ENCODE assay signal across 30 cellular contexts in the genomic region with DNA sequence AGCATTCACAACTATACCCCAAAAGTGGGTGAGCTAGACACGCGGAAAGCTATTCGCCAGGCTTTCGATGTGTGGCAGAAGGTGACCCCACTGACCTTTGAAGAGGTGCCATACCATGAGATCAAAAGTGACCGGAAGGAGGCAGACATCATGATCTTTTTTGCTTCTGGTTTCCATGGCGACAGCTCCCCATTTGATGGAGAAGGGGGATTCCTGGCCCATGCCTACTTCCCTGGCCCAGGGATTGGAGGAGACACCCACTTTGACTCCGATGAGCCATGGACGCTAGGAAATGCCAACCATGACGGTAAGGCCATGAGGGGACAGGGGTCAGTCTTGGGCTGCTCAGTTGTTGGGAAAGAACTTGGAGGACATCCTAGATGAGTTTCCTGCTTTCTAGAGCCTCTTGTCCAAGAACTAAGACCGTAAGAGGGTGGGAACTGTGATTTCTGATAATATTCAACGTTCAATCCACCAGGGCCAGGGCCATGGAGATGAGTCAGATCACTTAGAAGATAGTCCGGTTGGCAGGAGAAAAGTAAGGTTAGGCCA. TPM values are rescaled to one million over a fixed set of nuclear protein-coding genes. Genes with fewer than 3 reads are reported as not detected.
"Had no signal": no experiment of that assay in that cellular context is flagged by ENCODE, and none has a peak within 500 bp of the region (broad histone marks: within the 10 kb centered on the region; RNA-seq: fewer than 3 reads in every experiment).

No MANE protein-coding gene starts in this region.

- H3K27me3 ChIP-seq: esophagus squamous epithelium, right atrium auricular region, thyroid gland had no signal

- H3K9me3 ChIP-seq: esophagus squamous epithelium, lower lobe of right lung, psoas muscle, right atrium auricular region, thyroid gland had no signal

- H3K27ac Mint-ChIP-seq: activated naive CD4-positive, alpha-beta T cell treated with anti-CD3 and anti-CD28 coated beads for 36 hours; activated naive CD8-positive, alpha-beta T cell treated with anti-CD3 and anti-CD28 coated beads, Interleukin-2, amount 10 ng/mL, durations not matched to agents 7 days and 5 days; activated T-cell treated with anti-CD3 and anti-CD28 coated beads, Interleukin-2, amount 50 U/mL, for 72 hours; endodermal cell; stimulated activated naive CD8-positive, alpha-beta T cell treated with anti-CD3 and anti-CD28 coated beads, Interleukin-15, Interleukin-2, amounts not matched to agents 100 ng/mL and 50 ng/mL, for 24 hours had no signal

- FAIRE-seq: bronchial epithelial cell, TTC549 had no signal

- H3K27ac ChIP-seq: coronary artery, esophagus squamous epithelium, lower lobe of right lung, psoas muscle, right atrium auricular region, thyroid gland, WERI-Rb-1 had no signal

- H3K36me3 ChIP-seq: right atrium auricular region, thyroid gland had no signal

- ATAC-seq: activated T-cell treated with anti-CD3 and anti-CD28 coated beads, Interleukin-2, amount 50 U/mL, for 72 hours; left lobe of liver; lower lobe of right lung; psoas muscle; SK-N-SH treated with all-trans-retinoic acid at 6 μM for 48 hours; T-cell had no signal

- H3K36me3 Mint-ChIP-seq: activated naive CD8-positive, alpha-beta T cell treated with anti-CD3 and anti-CD28 coated beads, Interleukin-2, amount 10 ng/mL, durations not matched to agents 7 days and 5 days; naive B cell had no signal

- H3K9me3 Mint-ChIP-seq: activated naive CD4-positive, alpha-beta T cell treated with anti-CD3 and anti-CD28 coated beads for 36 hours; activated naive CD8-positive, alpha-beta T cell treated with anti-CD3 and anti-CD28 coated beads, Interleukin-2, amount 10 ng/mL, durations not matched to agents 7 days and 5 days; activated T-cell treated with anti-CD3 and anti-CD28 coated beads, Interleukin-2, amount 50 U/mL, for 72 hours; naive B cell; stimulated activated naive CD8-positive, alpha-beta T cell treated with anti-CD3 and anti-CD28 coated beads, Interleukin-15, Interleukin-2, amounts not matched to agents 100 ng/mL and 50 ng/mL, for 24 hours; T-cell had no signal

- H3K4me3 ChIP-seq: coronary artery, esophagus squamous epithelium, lower lobe of right lung, psoas muscle, right atrium auricular region, thyroid gland had no signal

- DNase-seq: activated CD4-positive, CD25-positive, alpha-beta regulatory T cell treated with anti-CD3 and anti-CD28 coated beads, Interleukin-2, amount 50 U/mL, for 72 hours; activated effector memory CD4-positive, alpha-beta T cell treated with Interleukin-2 at 50 U/mL for 16 hours; activated naive CD4-positive, alpha-beta T cell treated with anti-CD3 and anti-CD28 coated beads for 36 hours; activated naive CD8-positive, alpha-beta T cell treated with anti-CD3 and anti-CD28 coated beads, Interleukin-2, amount 10 ng/mL, durations not matched to agents 7 days and 5 days; activated T-cell treated with anti-CD3 and anti-CD28 coated beads, Interleukin-2, amount 50 U/mL, for 72 hours; amniotic stem cell; cerebellar nuclear complex; endodermal cell; esophagus squamous epithelium; lower lobe of right lung; mesendoderm; naive B cell; psoas muscle; stimulated activated CD4-positive, alpha-beta T cell treated with anti-CD3 and anti-CD28 coated beads, Interleukin-12 subunit alpha, Interleukin-12 subunit beta, amount 100 ng/mL, for 4 hours; stimulated activated CD4-positive, alpha-beta T cell treated with anti-CD3 and anti-CD28 coated beads, Interleukin-4, amount 100 ng/mL, for 4 hours; substantia nigra; T-cell; thyroid gland; WERI-Rb-1 had no signal

- H3K27me3 Mint-ChIP-seq: activated naive CD8-positive, alpha-beta T cell treated with anti-CD3 and anti-CD28 coated beads, Interleukin-2, amount 10 ng/mL, durations not matched to agents 7 days and 5 days; naive B cell; stimulated activated naive CD8-positive, alpha-beta T cell treated with anti-CD3 and anti-CD28 coated beads, Interleukin-15, Interleukin-2, amounts not matched to agents 100 ng/mL and 50 ng/mL, for 24 hours; T-cell had no signal

- H3K4me3 Mint-ChIP-seq: activated naive CD4-positive, alpha-beta T cell treated with anti-CD3 and anti-CD28 coated beads for 36 hours; activated naive CD8-positive, alpha-beta T cell treated with anti-CD3 and anti-CD28 coated beads, Interleukin-2, amount 10 ng/mL, durations not matched to agents 7 days and 5 days; activated T-cell treated with anti-CD3 and anti-CD28 coated beads, Interleukin-2, amount 50 U/mL, for 72 hours; endodermal cell; stimulated activated naive CD8-positive, alpha-beta T cell treated with anti-CD3 and anti-CD28 coated beads, Interleukin-15, Interleukin-2, amounts not matched to agents 100 ng/mL and 50 ng/mL, for 24 hours; T-cell had no signal

- H3K4me1 ChIP-seq: esophagus squamous epithelium, lower lobe of right lung, psoas muscle had no signal

RNA-seq across cellular contexts. Expression of gene MMP24, which starts 28.0 kb away (rescaled TPM):
- total RNA-seq: activated naive CD4-positive, alpha-beta T cell treated with anti-CD3 and anti-CD28 coated beads for 36 hours; activated T-cell treated with anti-CD3 and anti-CD28 coated beads, Interleukin-2, amount 50 U/mL, for 72 hours; bronchial epithelial cell had no signal

RNA-seq across cellular contexts. Expression of gene FAM83C, which starts 37.7 kb away (rescaled TPM):
- total RNA-seq: activated naive CD4-positive, alpha-beta T cell treated with anti-CD3 and anti-CD28 coated beads for 36 hours; activated naive CD8-positive, alpha-beta T cell treated with anti-CD3 and anti-CD28 coated beads, Interleukin-2, amount 10 ng/mL, durations not matched to agents 7 days and 5 days; activated T-cell treated with anti-CD3 and anti-CD28 coated beads, Interleukin-2, amount 50 U/mL, for 72 hours; endodermal cell; kidney epithelial cell; left lobe of liver; lower lobe of right lung; mucosa of gallbladder; osteocyte; psoas muscle; right atrium auricular region; skeletal muscle tissue; thyroid gland had no signal
